In the genomic region with DNA sequence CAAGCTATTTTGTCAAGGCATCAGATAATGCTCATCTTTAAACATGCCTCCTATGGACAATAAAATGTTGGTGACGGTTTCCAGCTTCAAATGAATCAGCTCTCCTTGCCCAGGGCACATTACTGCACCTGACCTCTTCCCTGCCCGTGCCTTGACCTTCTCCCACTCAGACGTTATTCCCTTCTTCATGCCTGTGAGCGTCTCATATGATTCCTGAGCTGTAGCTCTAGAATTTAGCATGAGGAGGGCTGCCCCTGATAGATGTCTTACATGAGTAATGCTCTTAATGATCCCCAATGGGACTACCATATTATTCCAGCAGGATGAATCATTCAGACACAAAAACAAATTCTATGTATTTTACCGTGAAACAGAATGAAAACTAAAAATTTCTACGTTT, we compare ENCODE assay signal across 22 cellular contexts.
DNase-seq lines count a peak whose midpoint lies in the region; ATAC-seq and TF ChIP-seq lines count a peak whose summit lies in the region.
"Had no signal": no experiment of that assay in that cellular context is flagged by ENCODE, and none has a peak within 500 bp of the region (broad histone marks: within the 10 kb centered on the region; RNA-seq: fewer than 3 reads in every experiment).

No MANE protein-coding gene starts in this region.

- no peaks in the 10 kb centered on the region for H3K4me1 Mint-ChIP-seq in activated T-cell treated with anti-CD3 and anti-CD28 coated beads, Interleukin-2, amount 50 U/mL, for 4 hours (ENCODE audit: low read depth)
- H3K4me1 Mint-ChIP-seq: stimulated activated memory B cell treated with anti-CD40 and anti-IgM and Interleukin-4, amounts not matched to agents 10 μg/mL and 1 μg/mL and 100 μg/mL, for 72 hours had no signal

- H3K27me3 Mint-ChIP-seq in activated T-cell treated with anti-CD3 and anti-CD28 coated beads, Interleukin-2, amount 50 U/mL, for 4 hours (ENCODE audit: low read depth), result no peaks in the 10 kb centered on the region
- H3K27me3 Mint-ChIP-seq: activated T-cell treated with anti-CD3 and anti-CD28 coated beads, Interleukin-2, amount 50 U/mL, for 24 hours; stimulated activated memory B cell treated with anti-CD40 and anti-IgM and Interleukin-4, amounts not matched to agents 10 μg/mL and 1 μg/mL and 100 μg/mL, for 72 hours had no signal

- H2BK12ac ChIP-seq in trophoblast cell (ENCODE audit: low read length), result no peak overlapping the region

- H3K18ac ChIP-seq in trophoblast cell (ENCODE audit: low read length), result no peak overlapping the region

- H3K4me3 Mint-ChIP-seq in activated T-cell treated with anti-CD3 and anti-CD28 coated beads, Interleukin-2, amount 50 U/mL, for 4 hours, result no peak overlapping the region
- H3K4me3 Mint-ChIP-seq: activated CD8-positive, alpha-beta T cell treated with anti-CD3 and anti-CD28 coated beads, Interleukin-2, amount 10 ng/mL, durations not matched to agents 7 days and 5 days; activated naive CD4-positive, alpha-beta T cell treated with anti-CD3 and anti-CD28 coated beads for 36 hours; activated T-cell treated with anti-CD3 and anti-CD28 coated beads, Interleukin-2, amount 50 U/mL, for 24 hours; stimulated activated memory B cell treated with anti-CD40 and anti-IgM and Interleukin-4, amounts not matched to agents 10 μg/mL and 1 μg/mL and 100 μg/mL, for 72 hours had no signal

- H3K36me3 Mint-ChIP-seq in activated T-cell treated with anti-CD3 and anti-CD28 coated beads, Interleukin-2, amount 50 U/mL, for 4 hours (ENCODE audit: insufficient read depth), result no peaks in the 10 kb centered on the region
- H3K36me3 Mint-ChIP-seq: stimulated activated memory B cell treated with anti-CD40 and anti-IgM and Interleukin-4, amounts not matched to agents 10 μg/mL and 1 μg/mL and 100 μg/mL, for 72 hours had no signal

- DNase-seq in EH (ENCODE audit: low read depth) (peak; percentile 60), NCI-H69 (lab: John Stamatoyannopoulos, UW) (peak; percentile 57), choroid plexus epithelial cell (ENCODE audit: low read depth) (peak; percentile 30), trophoblast cell (peak; percentile 2 to 32), left colon (no peak), caudate nucleus (lab: John Stamatoyannopoulos, UW) (no peak)
- DNase-seq in activated T-cell treated with anti-CD3 and anti-CD28 coated beads, Interleukin-2, amount 50 U/mL, for 4 hours, result no peak
- DNase-seq: activated CD8-positive, alpha-beta T cell treated with anti-CD3 and anti-CD28 coated beads, Interleukin-2, amount 10 ng/mL, durations not matched to agents 7 days and 5 days; activated naive CD4-positive, alpha-beta T cell treated with anti-CD3 and anti-CD28 coated beads for 36 hours; activated T-cell treated with anti-CD3 and anti-CD28 coated beads, Interleukin-2, amount 50 U/mL, for 24 hours; DMS153; NCI-H1048; NCI-H510A; right lobe of liver; T-helper 9 cell; testis had no signal

- no peaks in the 10 kb centered on the region for H3K36me3 ChIP-seq in trophoblast cell (ENCODE audit: control insufficient read depth in 1 of 2, insufficient read depth in 2 of 2, low read length in 2 of 2)
- H3K36me3 ChIP-seq: right lobe of liver had no signal

- no peak overlapping the region for H4K91ac ChIP-seq in trophoblast cell (ENCODE audit: low read depth, low read length)

- H3K4me1 ChIP-seq in trophoblast cell (ENCODE audit: control insufficient read depth in 1 of 2, insufficient read depth in 2 of 2, low read length in 2 of 2), result peaks cover 0 to 5% of the 10 kb centered on the region in 2 experiments
- H3K4me1 ChIP-seq: parathyroid adenoma, right lobe of liver, testis had no signal

- H3K27ac ChIP-seq in trophoblast cell (ENCODE audit: low read depth, low read length), result no peak overlapping the region
- no peak overlapping the region for H3K27ac ChIP-seq in caudate nucleus (ENCODE audit: low read depth, low read length)
- H3K27ac ChIP-seq: KMS-11, parathyroid adenoma, right lobe of liver, RWPE1, testis had no signal

- H3K79me1 ChIP-seq in trophoblast cell (ENCODE audit: low read length), result no peaks in the 10 kb centered on the region

- no peak for TF ChIP-seq CTCF in choroid plexus epithelial cell (conservative IDR thresholded peaks at IDR 0.05; ENCODE audit: low read depth, low read length)

- H2BK5ac ChIP-seq in trophoblast cell (ENCODE audit: low read depth, low read length, poor library complexity), result no peak overlapping the region

- no peak overlapping the region for H2AFZ ChIP-seq in trophoblast cell (ENCODE audit: insufficient read depth, low read length, poor library complexity)
- H2AFZ ChIP-seq: parathyroid adenoma had no signal

- H4K8ac ChIP-seq in trophoblast cell (ENCODE audit: low read depth, low read length), result no peak overlapping the region

- H3K27me3 ChIP-seq in trophoblast cell (ENCODE audit: insufficient read depth, low read length), result no peaks in the 10 kb centered on the region
- H3K27me3 ChIP-seq: right lobe of liver, testis had no signal

- H3K9me3 ChIP-seq in trophoblast cell (ENCODE audit: insufficient read depth, low read depth, low read length), result no peaks in the 10 kb centered on the region
- H3K9me3 ChIP-seq: right lobe of liver, testis had no signal

- H2AK5ac ChIP-seq in trophoblast cell (ENCODE audit: low read length), result no peak overlapping the region

- H3K4me2 ChIP-seq in trophoblast cell (ENCODE audit: low read length), result no peak overlapping the region
- H3K4me2 ChIP-seq: KMS-11 had no signal

- H3K14ac ChIP-seq in trophoblast cell (ENCODE audit: low read length), result no peak overlapping the region

- H3K4ac ChIP-seq in trophoblast cell (ENCODE audit: low read depth, low read length), result no peak overlapping the region

- no peak overlapping the region for H3K23ac ChIP-seq in trophoblast cell (ENCODE audit: low read length)

- no CpG with 5 or more reads among the region's 6 CpGs for WGBS in trophoblast cell (ENCODE audit: extremely low coverage, insufficient coverage, insufficient read length)

- intact Hi-C loops in left colon (cut with DNase I, micrococcal nuclease), result no loop called here

- no peak overlapping the region for H4K12ac ChIP-seq in trophoblast cell (ENCODE audit: low read depth, low read length)

- no peak for ATAC-seq in left colon
- ATAC-seq in activated T-cell treated with anti-CD3 and anti-CD28 coated beads, Interleukin-2, amount 50 U/mL, for 4 hours, result no peak
- ATAC-seq: activated CD8-positive, alpha-beta T cell treated with anti-CD3 and anti-CD28 coated beads, Interleukin-2, amount 10 ng/mL, durations not matched to agents 7 days and 5 days; right lobe of liver; SK-N-SH treated with all-trans-retinoic acid at 6 μM for 48 hours; stimulated activated memory B cell treated with anti-CD40 and anti-IgM and Interleukin-4, amounts not matched to agents 10 μg/mL and 1 μg/mL and 100 μg/mL, for 72 hours had no signal

- H2BK120ac ChIP-seq in trophoblast cell (ENCODE audit: insufficient read depth, low read length, poor library complexity), result no peak overlapping the region

- H3K4me3 ChIP-seq in choroid plexus epithelial cell (ENCODE audit: low read depth, low read length) (no peak overlapping the region), trophoblast cell (ENCODE audit: low read depth, low read length) (no peak overlapping the region)
- H3K4me3 ChIP-seq: lung, right lobe of liver, testis had no signal

- peaks cover 14% of the 10 kb centered on the region for H3K9me3 Mint-ChIP-seq in activated T-cell treated with anti-CD3 and anti-CD28 coated beads, Interleukin-2, amount 50 U/mL, for 4 hours

- H3K79me2 ChIP-seq in trophoblast cell (ENCODE audit: control insufficient read depth, insufficient read depth, low read length, poor library complexity), result peaks cover 2% of the 10 kb centered on the region
- H3K79me2 ChIP-seq: parathyroid adenoma had no signal

- H3K9ac ChIP-seq in trophoblast cell (ENCODE audit: low read length), result no peak overlapping the region
- H3K9ac ChIP-seq: KMS-11, parathyroid adenoma had no signal

Comparison
In these comparisons a context has a peak if more than half of its experiments do, and no peak if none do; other contexts are left out.
1. DNase-seq: peak in EH (single experiment), NCI-H69 (single experiment), choroid plexus epithelial cell (single experiment) and trophoblast cell (2 of 2); none in left colon (0 of 2), caudate nucleus (0 of 61) and activated T-cell treated with anti-CD3 and anti-CD28 coated beads, Interleukin-2, amount 50 U/mL, for 4 hours (single experiment).